23 cellular contexts compared by ENCODE assay signal in genomic region chr4:123430031-123430430, GRCh38. TPM values are rescaled to one million over a fixed set of nuclear protein-coding genes. Genes with fewer than 3 reads are reported as not detected.
A peak's percentile ranks its signal among the peaks of the same experiment; 100 is the strongest.
DNase-seq lines count a peak whose midpoint lies in the region; ATAC-seq and TF ChIP-seq lines count a peak whose summit lies in the region.
"Had no signal": no experiment of that assay in that cellular context is flagged by ENCODE, and none has a peak within 500 bp of the region (broad histone marks: within the 10 kb centered on the region; RNA-seq: fewer than 3 reads in every experiment).

No MANE protein-coding gene starts in this region.

- intact Hi-C loops in activated CD4-positive, alpha-beta memory T cell treated with anti-CD3 and anti-CD28 coated beads for 36 hours (cut with micrococcal nuclease) = no loop called here
- intact Hi-C loops in Panc1 (cut with micrococcal nuclease; ENCODE audit: unreplicated experiment) = no loop called here

- H3K4me3 Mint-ChIP-seq in activated CD4-positive, alpha-beta memory T cell treated with anti-CD3 and anti-CD28 coated beads for 36 hours = no peak overlapping the region
- H3K4me3 Mint-ChIP-seq in activated CD4-positive, alpha-beta memory T cell treated with anti-CD3 and anti-CD28 coated beads, Interleukin-2, amount 10 ng/mL, durations not matched to agents 7 days and 5 days = no peak overlapping the region
- no peak overlapping the region for H3K4me3 Mint-ChIP-seq in activated naive CD8-positive, alpha-beta T cell treated with anti-CD3 and anti-CD28 coated beads, Interleukin-2, amount 50 U/mL, for 24 hours
- H3K4me3 Mint-ChIP-seq: HFFc6, nephron, type B pancreatic cell had no signal

- POLR2A ChIA-PET in activated CD4-positive, alpha-beta memory T cell treated with anti-CD3 and anti-CD28 coated beads for 36 hours (lab: Charles Lee) = no interaction called here
- POLR2A ChIA-PET in activated CD4-positive, alpha-beta memory T cell treated with anti-CD3 and anti-CD28 coated beads, Interleukin-2, amount 10 ng/mL, durations not matched to agents 7 days and 5 days (lab: Charles Lee) = no interaction called here
- POLR2A ChIA-PET in Panc1 (lab: Charles Lee) = no interaction called here

- H3K4me1 ChIP-seq in Panc1 (ENCODE audit: control insufficient read depth, insufficient read depth, low read length) (no peaks in the 10 kb centered on the region), HAP-1 (no peaks in the 10 kb centered on the region)
- H3K4me1 ChIP-seq: BE2C had no signal

- CTCF ChIA-PET in activated CD4-positive, alpha-beta memory T cell treated with anti-CD3 and anti-CD28 coated beads for 36 hours (lab: Charles Lee) = no interaction called here
- CTCF ChIA-PET in activated CD4-positive, alpha-beta memory T cell treated with anti-CD3 and anti-CD28 coated beads, Interleukin-2, amount 10 ng/mL, durations not matched to agents 7 days and 5 days (lab: Charles Lee) = no interaction called here
- CTCF ChIA-PET in Panc1 (lab: Charles Lee) = no interaction called here

- H3K4me1 Mint-ChIP-seq in activated CD4-positive, alpha-beta memory T cell treated with anti-CD3 and anti-CD28 coated beads for 36 hours (ENCODE audit: low read depth) = peaks cover 3% of the 10 kb centered on the region
- no peaks in the 10 kb centered on the region for H3K4me1 Mint-ChIP-seq in activated CD4-positive, alpha-beta memory T cell treated with anti-CD3 and anti-CD28 coated beads, Interleukin-2, amount 10 ng/mL, durations not matched to agents 7 days and 5 days
- peaks cover 22% of the 10 kb centered on the region for H3K4me1 Mint-ChIP-seq in activated naive CD8-positive, alpha-beta T cell treated with anti-CD3 and anti-CD28 coated beads, Interleukin-2, amount 50 U/mL, for 24 hours
- H3K4me1 Mint-ChIP-seq: nephron had no signal

- peaks cover 5% of the 10 kb centered on the region; the same call in 1 of the 2 replicates for H3K9me3 ChIP-seq in Panc1 (ENCODE audit: control insufficient read depth, insufficient read depth, low read depth, low read length)
- peaks cover 2% of the 10 kb centered on the region; the same call in 1 of the 2 replicates for H3K9me3 ChIP-seq in HAP-1
- H3K9me3 ChIP-seq: BE2C, SK-N-SH had no signal

- in situ Hi-C loops in Panc1 (cut with HindIII; ENCODE audit: low pct_unique_long_range_greater_than_20kb, low sequenced_read_pairs) = no loop called here
- in situ Hi-C loops in HAP-1 (cut with MboI; ENCODE audit: low sequenced_read_pairs) = no loop called here

- no peak overlapping the region for H3K4me3 ChIP-seq in Panc1 (ENCODE audit: low read depth in 2 of 2, low read length in 2 of 2)
- no peak overlapping the region for H3K4me3 ChIP-seq in HAP-1

- no peak for TF ChIP-seq CTCF in Panc1 (IDR thresholded peaks at IDR 0.05)

- H3K27me3 ChIP-seq in Panc1 (ENCODE audit: control insufficient read depth, insufficient read depth, low read length) (no peaks in the 10 kb centered on the region), HAP-1 (ENCODE audit: low read depth) (peaks cover 7% of the 10 kb centered on the region)

- peak; percentile 34 for DNase-seq in activated CD4-positive, alpha-beta memory T cell treated with anti-CD3 and anti-CD28 coated beads for 36 hours
- DNase-seq in activated CD4-positive, alpha-beta memory T cell treated with anti-CD3 and anti-CD28 coated beads, Interleukin-2, amount 10 ng/mL, durations not matched to agents 7 days and 5 days = no peak
- no peak for DNase-seq in Panc1 (ENCODE audit: low read depth, low spot score)
- peak; percentile 57 for DNase-seq in activated naive CD8-positive, alpha-beta T cell treated with anti-CD3 and anti-CD28 coated beads, Interleukin-2, amount 50 U/mL, for 24 hours
- peak; percentile 20 for DNase-seq in stimulated activated CD8-positive, alpha-beta memory T cell treated with anti-CD3 and anti-CD28 coated beads, Interleukin-4, amount 100 ng/mL, for 24 hours (ENCODE audit: low read depth)
- DNase-seq in left lobe of liver (ENCODE audit: low spot score) = no peak
- DNase-seq in HAP-1 (ENCODE audit: low spot score in 2 of 2) = no peak
- DNase-seq: BE2C, cerebellar nuclear complex, HFFc6, hippocampal formation, Kasumi-1, NCI-H1048, NCI-H187 treated with DMSO at 0.1 percent for 48 hours, NCI-H2227 treated with DMSO at 0.1 percent for 48 hours, NCI-H748 treated with DMSO at 0.1 percent for 48 hours, SK-N-SH, T-helper 2 cell, WERI-Rb-1 had no signal

- H3K27ac ChIP-seq in Panc1 (ENCODE audit: low read length) = peak overlapping the region; percentile 61; the same call in 1 of the 2 replicates
- H3K27ac ChIP-seq: WERI-Rb-1 had no signal

- peaks cover 2% of the 10 kb centered on the region for H3K36me3 Mint-ChIP-seq in activated CD4-positive, alpha-beta memory T cell treated with anti-CD3 and anti-CD28 coated beads for 36 hours
- peaks cover 12% of the 10 kb centered on the region for H3K36me3 Mint-ChIP-seq in activated CD4-positive, alpha-beta memory T cell treated with anti-CD3 and anti-CD28 coated beads, Interleukin-2, amount 10 ng/mL, durations not matched to agents 7 days and 5 days (ENCODE audit: low read depth)
- H3K36me3 Mint-ChIP-seq in activated naive CD8-positive, alpha-beta T cell treated with anti-CD3 and anti-CD28 coated beads, Interleukin-2, amount 50 U/mL, for 24 hours (ENCODE audit: low read depth) = peaks cover 31% of the 10 kb centered on the region

- ATAC-seq in Panc1 = no peak
- ATAC-seq in activated naive CD8-positive, alpha-beta T cell treated with anti-CD3 and anti-CD28 coated beads, Interleukin-2, amount 50 U/mL, for 24 hours = peak; percentile 99
- no peak for ATAC-seq in HG02610 (IDR thresholded peaks at IDR 0.05; ENCODE audit: unreplicated experiment)
- no peak for ATAC-seq in left lobe of liver
- ATAC-seq: sciatic nerve had no signal

- BruUV-seq in Panc1 (replicated peaks; lab: Mats Ljungman, UMichigan) = no TSS peak

- peaks cover 2% of the 10 kb centered on the region for H3K27me3 Mint-ChIP-seq in activated CD4-positive, alpha-beta memory T cell treated with anti-CD3 and anti-CD28 coated beads for 36 hours
- no peaks in the 10 kb centered on the region for H3K27me3 Mint-ChIP-seq in activated CD4-positive, alpha-beta memory T cell treated with anti-CD3 and anti-CD28 coated beads, Interleukin-2, amount 10 ng/mL, durations not matched to agents 7 days and 5 days
- no peaks in the 10 kb centered on the region for H3K27me3 Mint-ChIP-seq in activated naive CD8-positive, alpha-beta T cell treated with anti-CD3 and anti-CD28 coated beads, Interleukin-2, amount 50 U/mL, for 24 hours
- H3K27me3 Mint-ChIP-seq: type B pancreatic cell had no signal

- H3K36me3 ChIP-seq in Panc1 (ENCODE audit: control insufficient read depth, insufficient read depth, low read length) = no peaks in the 10 kb centered on the region
- H3K36me3 ChIP-seq in HAP-1 (replicated peaks) = no peaks in the 10 kb centered on the region
- H3K36me3 ChIP-seq: BE2C, WERI-Rb-1 had no signal

- no peak overlapping the region for H3K27ac Mint-ChIP-seq in activated CD4-positive, alpha-beta memory T cell treated with anti-CD3 and anti-CD28 coated beads for 36 hours
- H3K27ac Mint-ChIP-seq in activated CD4-positive, alpha-beta memory T cell treated with anti-CD3 and anti-CD28 coated beads, Interleukin-2, amount 10 ng/mL, durations not matched to agents 7 days and 5 days = no peak overlapping the region
- peak overlapping the region; percentile 8 for H3K27ac Mint-ChIP-seq in activated naive CD8-positive, alpha-beta T cell treated with anti-CD3 and anti-CD28 coated beads, Interleukin-2, amount 50 U/mL, for 24 hours
- H3K27ac Mint-ChIP-seq: HFFc6, nephron, type B pancreatic cell had no signal

- peaks cover 15% of the 10 kb centered on the region for H3K9me3 Mint-ChIP-seq in activated CD4-positive, alpha-beta memory T cell treated with anti-CD3 and anti-CD28 coated beads for 36 hours
- peaks cover 20% of the 10 kb centered on the region for H3K9me3 Mint-ChIP-seq in activated CD4-positive, alpha-beta memory T cell treated with anti-CD3 and anti-CD28 coated beads, Interleukin-2, amount 10 ng/mL, durations not matched to agents 7 days and 5 days
- peaks cover 36% of the 10 kb centered on the region for H3K9me3 Mint-ChIP-seq in activated naive CD8-positive, alpha-beta T cell treated with anti-CD3 and anti-CD28 coated beads, Interleukin-2, amount 50 U/mL, for 24 hours

RNA-seq across cellular contexts. Expression of gene SPRY1, which starts 33.4 kb away (rescaled TPM):
- total RNA-seq in activated CD4-positive, alpha-beta memory T cell treated with anti-CD3 and anti-CD28 coated beads for 36 hours = 10 to 100 TPM; 11.1 to 14.0 TPM
- 10 to 100 TPM; 16.5 to 18.5 TPM for total RNA-seq in activated CD4-positive, alpha-beta memory T cell treated with anti-CD3 and anti-CD28 coated beads, Interleukin-2, amount 10 ng/mL, durations not matched to agents 7 days and 5 days
- total RNA-seq in Panc1 (2021; ENCODE audit: unreplicated experiment) (77.8 TPM), left lobe of liver (15.0 TPM)
- polyA plus RNA-seq in Panc1 (2012; ENCODE audit: insufficient read length) = 68.8 TPM

Comparison
In these comparisons a context has a peak if more than half of its experiments do, and no peak if none do; other contexts are left out.
1. DNase-seq: peak in activated CD4-positive, alpha-beta memory T cell treated with anti-CD3 and anti-CD28 coated beads for 36 hours (single experiment), activated naive CD8-positive, alpha-beta T cell treated with anti-CD3 and anti-CD28 coated beads, Interleukin-2, amount 50 U/mL, for 24 hours (single experiment) and stimulated activated CD8-positive, alpha-beta memory T cell treated with anti-CD3 and anti-CD28 coated beads, Interleukin-4, amount 100 ng/mL, for 24 hours (single experiment); none in activated CD4-positive, alpha-beta memory T cell treated with anti-CD3 and anti-CD28 coated beads, Interleukin-2, amount 10 ng/mL, durations not matched to agents 7 days and 5 days (single experiment), Panc1 (single experiment), left lobe of liver (single experiment) and HAP-1 (0 of 2).